8 cellular contexts compared by ENCODE assay signal in genomic region chr9:34252670-34253459, GRCh38.
DNase-seq lines count a peak whose midpoint lies in the region; ATAC-seq and TF ChIP-seq lines count a peak whose summit lies in the region.

No MANE protein-coding gene starts in this region.

- H3K9me3 ChIP-seq in SJSA1 (replicated peaks): no peaks in the 10 kb centered on the region
- no peaks in the 10 kb centered on the region for H3K9me3 ChIP-seq in tibial artery

- H3K27ac ChIP-seq in SJSA1 (no peak overlapping the region), tibial artery (peak overlapping the region; percentile 52 to 56)

- intact Hi-C loops in head of caudate nucleus (cut with DNase I): loop anchor here (5.0 kb wide), 1 partner anchor 71 kb away; no protein-coding TSS in a partner anchor
- intact Hi-C loops in tibial artery (cut with DNase I; ENCODE audit: low total_unique reads): no loop called here

- DNase-seq in EL: peak; percentile 62
- DNase-seq in SJSA1 (ENCODE audit: low read depth in 1 of 2, low spot score in 2 of 2): peak; percentile 45 to 52
- DNase-seq in activated naive CD4-positive, alpha-beta T cell treated with Interleukin-2 at 50 U/mL for 16 hours: peak; percentile 61
- DNase-seq in head of caudate nucleus: peak; percentile 35 to 93 (median 78)
- peak; percentile 69 for DNase-seq in pons (ENCODE audit: low spot score)
- peak; percentile 71 to 78 for DNase-seq in tibial artery

- H3K4me1 ChIP-seq in SJSA1 (replicated peaks): peaks cover 16% of the 10 kb centered on the region
- peaks cover 0 to 59% (median 41%) of the 10 kb centered on the region in 4 donors for H3K4me1 ChIP-seq in tibial artery

- H3K27me3 ChIP-seq in SJSA1 (replicated peaks) (no peaks in the 10 kb centered on the region), tibial artery (no peaks in the 10 kb centered on the region)

- TF ChIP-seq CTCF in tibial artery (IDR thresholded peaks at IDR 0.05): peak; percentile 78 to 91

- H3K36me3 ChIP-seq in SJSA1 (peaks cover 39% of the 10 kb centered on the region), tibial artery (peaks cover 28 to 41% (median 38%) of the 10 kb centered on the region in 3 donors)

- H3K4me3 ChIP-seq in SJSA1: no peak overlapping the region
- no peak overlapping the region for H3K4me3 ChIP-seq in tibial artery

- peak; percentile 60 for ATAC-seq in HG03280 (IDR thresholded peaks at IDR 0.05; ENCODE audit: unreplicated experiment)
- ATAC-seq in HG02981 (IDR thresholded peaks at IDR 0.05; ENCODE audit: unreplicated experiment): no peak
